8 cellular contexts compared by ENCODE assay signal in the genomic region with DNA sequence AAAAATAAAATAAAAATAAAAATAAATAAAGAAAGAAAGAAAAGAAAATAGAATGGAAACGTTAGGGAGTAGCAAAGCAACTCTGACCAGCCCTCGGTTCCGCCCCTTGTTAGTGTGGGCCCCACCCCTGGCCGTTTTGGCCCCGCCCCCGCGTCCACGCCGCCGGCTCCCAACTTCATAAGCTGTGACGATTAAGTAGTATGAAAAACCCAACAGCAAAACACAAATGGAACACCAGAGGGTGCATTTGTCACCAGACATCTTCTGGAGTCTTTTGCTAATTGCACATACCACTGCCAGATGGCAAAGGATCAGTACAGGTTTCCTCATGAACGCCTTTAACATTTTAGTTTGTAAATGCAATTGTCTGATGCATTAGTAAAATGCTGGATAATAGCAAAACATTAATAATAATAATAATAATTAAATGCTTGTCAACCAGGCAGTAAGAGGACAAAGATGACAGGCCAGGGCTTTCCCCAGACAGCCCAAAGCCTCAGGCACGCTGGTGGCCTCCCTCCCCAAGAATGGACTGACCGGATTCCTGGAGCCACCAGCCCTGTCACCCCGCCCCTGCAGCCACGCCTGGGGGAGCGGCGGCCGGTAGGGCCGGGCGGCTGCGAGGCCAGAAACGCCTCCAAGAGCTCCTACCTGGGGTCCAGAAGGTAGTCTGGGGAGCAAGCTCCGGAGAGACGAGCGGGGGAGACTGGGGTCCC. TPM values are rescaled to one million over a fixed set of nuclear protein-coding genes. Genes with fewer than 3 reads are reported as not detected.
DNase-seq lines count a peak whose midpoint lies in the region; ATAC-seq and TF ChIP-seq lines count a peak whose summit lies in the region.

No MANE protein-coding gene starts in this region.

- H3K27me3 ChIP-seq in cardiac muscle cell: no peaks in the 10 kb centered on the region

- H3K27ac ChIP-seq in cardiac muscle cell: no peak overlapping the region

- DNase-seq in A172 (ENCODE audit: low spot score): peak; percentile 81
- peak; percentile 87 for DNase-seq in MV-4-11 (lab: John Stamatoyannopoulos, UW)
- peak; percentile 56 to 84 for DNase-seq in SW 1271 (lab: John Stamatoyannopoulos, UW)
- peak; percentile 14 for DNase-seq in activated naive CD8-positive, alpha-beta T cell treated with anti-CD3 and anti-CD28 coated beads, Interleukin-2, amount 50 U/mL, for 16 hours (ENCODE audit: low read depth, low spot score)
- peak; percentile 74 to 94 for DNase-seq in cardiac muscle cell (ENCODE audit: low read depth in 1 of 2, low spot score in 1 of 2)
- DNase-seq in pulmonary artery endothelial cell (ENCODE audit: low read depth, low spot score): peak; percentile 71

- ATAC-seq in GM18519 (IDR thresholded peaks at IDR 0.05; ENCODE audit: low FRiP score, unreplicated experiment) (peak; percentile 54), GM19324 (IDR thresholded peaks at IDR 0.05; ENCODE audit: low FRiP score, unreplicated experiment) (no peak)

- no peaks in the 10 kb centered on the region for H3K9me3 ChIP-seq in cardiac muscle cell (ENCODE audit: low read depth)

- TF ChIP-seq CTCF in cardiac muscle cell (IDR thresholded peaks at IDR 0.05; ENCODE audit: low read depth, low read length): peak; percentile 56

- no peaks in the 10 kb centered on the region for H3K36me3 ChIP-seq in cardiac muscle cell

- no peak overlapping the region for H3K4me3 ChIP-seq in cardiac muscle cell

- peaks cover 4% of the 10 kb centered on the region for H3K4me1 ChIP-seq in cardiac muscle cell (ENCODE audit: low read depth)

RNA-seq across cellular contexts. Expression of a gene that starts 23.6 kb away (rescaled TPM):
- total RNA-seq in A172 (2014; rRNA removed; shearing (Covaris generic)): 404 and 642 TPM in 2 replicates
- 142 and 269 TPM in 2 replicates for total RNA-seq in cardiac muscle cell
- 598 and 1,021 TPM in 2 replicates for polyA plus RNA-seq in cardiac muscle cell
- 310 and 1,177 TPM in 2 replicates for total RNA-seq in pulmonary artery endothelial cell

Comparison
In these comparisons a context has a peak if more than half of its experiments do, and no peak if none do; other contexts are left out.
1. DNase-seq: peak in every context shown above with its lines; median percentile 87 in MV-4-11; 84 in cardiac muscle cell; 81 in A172; 71 in pulmonary artery endothelial cell; 70 in SW 1271; 14 in activated naive CD8-positive, alpha-beta T cell treated with anti-CD3 and anti-CD28 coated beads, Interleukin-2, amount 50 U/mL, for 16 hours.